ENCODE assay signal across 8 cellular contexts in the genomic region with DNA sequence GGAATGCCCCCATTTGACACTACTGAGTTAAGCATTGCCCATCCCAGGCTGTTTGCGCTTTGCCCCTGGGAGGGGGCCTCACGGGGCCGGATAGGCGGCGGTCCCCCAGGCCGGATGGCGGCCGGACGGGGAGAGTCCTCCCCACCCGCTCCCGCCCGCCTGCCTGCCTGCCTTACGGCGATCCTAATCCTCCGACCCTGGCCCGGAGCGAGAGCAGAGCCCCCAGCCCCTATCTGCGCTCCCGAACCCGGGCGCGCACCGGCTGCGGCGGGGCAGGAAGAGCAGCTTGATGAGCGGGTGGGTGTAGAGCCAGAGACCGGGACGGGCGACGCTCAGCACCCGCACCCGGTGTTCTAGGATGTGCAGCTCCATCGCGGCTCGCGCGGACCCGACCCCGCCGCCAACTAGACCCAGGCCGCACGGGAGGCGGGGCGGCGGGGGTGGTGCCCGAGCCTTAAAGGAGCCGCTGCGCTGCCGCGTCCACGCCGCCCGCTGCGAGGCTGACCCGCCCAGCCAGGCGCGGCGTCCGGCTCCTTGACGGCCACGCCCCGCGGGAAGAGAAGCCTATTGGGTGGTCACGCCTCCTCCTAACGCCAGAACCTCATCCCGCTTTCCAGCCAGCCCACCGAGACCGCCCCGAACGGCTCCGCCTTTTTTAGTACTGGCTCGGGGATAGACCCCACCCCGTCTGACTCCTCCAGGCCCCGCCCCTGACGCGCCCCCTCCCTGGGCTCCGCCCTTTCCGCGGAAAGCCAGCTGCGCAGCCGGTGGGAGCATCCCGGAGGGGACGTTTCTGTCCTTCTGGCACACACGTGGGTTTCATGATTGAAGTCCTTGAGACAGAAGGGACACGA. TPM values are rescaled to one million over a fixed set of nuclear protein-coding genes. Genes with fewer than 3 reads are reported as not detected.
A peak's percentile ranks its signal among the peaks of the same experiment; 100 is the strongest.
DNase-seq lines count a peak whose midpoint lies in the region; ATAC-seq, FAIRE-seq and TF ChIP-seq lines count a peak whose summit lies in the region.

TSS of gene CASTOR1 (minus strand) at position 380 of the 854 bp plus-strand sequence. CDS start at position 372, 8 bp downstream.

- peak within 1 kb of the TSS; percentile 61 for H3K4me3 ChIP-seq in GM08714 (ENCODE audit: low read length)
- peak within 1 kb of the TSS; percentile 64 for H3K4me3 ChIP-seq in SU-DHL-6 (ENCODE audit: insufficient read depth, low read length, poor library complexity, severe bottlenecking)
- peak within 1 kb of the TSS; percentile 73 to 96 (median 84) for H3K4me3 ChIP-seq in pancreas
- peak within 1 kb of the TSS; percentile 76 to 99 for H3K4me3 ChIP-seq in tibial artery

- intact Hi-C loops in Right ventricle myocardium superior (cut with DNase I) = loop anchor here (2.0 kb wide), 1 partner anchor 37 kb away; the partner anchor contains the start of gene TBC1D10A
- intact Hi-C loops in pancreas (cut with DNase I) = loop anchor here in 2 of 3 donors (5.0 kb wide), 2 partner anchors 93 to 98 kb away; partner anchors contain the start of gene RNF215 (in 1 of the 2)
- intact Hi-C loops in tibial artery (cut with DNase I; ENCODE audit: low total_unique reads) = loop anchor here (2.0 kb wide), 2 partner anchors 37 to 67 kb away; partner anchors contain the start of genes CCDC157, SF3A1 and TBC1D10A

- ATAC-seq in HG02610 (IDR thresholded peaks at IDR 0.05; ENCODE audit: unreplicated experiment) = peak; percentile 70
- peak; percentile 89 for ATAC-seq in Right ventricle myocardium superior (ENCODE audit: poor library complexity)
- peak; percentile 86 to 88 (median 86) for ATAC-seq in pancreas

- peaks cover 5% of the 10 kb centered on the region; the same call in 1 of the 2 replicates for H3F3A ChIP-seq in SU-DHL-6 (ENCODE audit: insufficient read depth)

- H3K9ac ChIP-seq in SU-DHL-6 (ENCODE audit: low read length) = peak within 1 kb of the TSS; percentile 49

- WGBS in pancreas, 2 donors = 0% methylated on average over 51 to 85 of the region's 85 CpGs

- no peaks in the 10 kb centered on the region for H3K36me3 ChIP-seq in SU-DHL-6 (ENCODE audit: low read length)
- H3K36me3 ChIP-seq in pancreas = peaks cover 0 to 22% (median 3%) of the 10 kb centered on the region in 3 donors
- peaks cover 28 to 55% (median 53%) of the 10 kb centered on the region in 3 donors for H3K36me3 ChIP-seq in tibial artery

- H3K4me2 ChIP-seq in SU-DHL-6 (ENCODE audit: low read depth, low read length, poor library complexity, severe bottlenecking) = peak within 1 kb of the TSS; percentile 73

- FAIRE-seq in pancreas (lab: Jason Lieb, UNC) = no peak

- H3K79me2 ChIP-seq in SU-DHL-6 (ENCODE audit: insufficient read depth, low read length) = no peaks in the 10 kb centered on the region

- no peaks in the 10 kb centered on the region for H4K20me1 ChIP-seq in SU-DHL-6 (ENCODE audit: low read depth, low read length)

- peaks cover 10 to 23% (median 22%) of the 10 kb centered on the region in 3 donors for H3K4me1 ChIP-seq in pancreas
- peaks cover 17 to 52% (median 31%) of the 10 kb centered on the region in 4 donors for H3K4me1 ChIP-seq in tibial artery

- peak; percentile 95 for DNase-seq in NCI-H1105 treated with DMSO at 0.1 percent for 48 hours (lab: John Stamatoyannopoulos, UW)
- peak; percentile 77 for DNase-seq in activated naive CD8-positive, alpha-beta T cell treated with anti-CD3 and anti-CD28 coated beads, Interleukin-2, amount 50 U/mL, for 16 hours (ENCODE audit: low read depth, low spot score)
- peak; percentile 99 for DNase-seq in Right ventricle myocardium superior
- DNase-seq in pancreas = peak; percentile 95 to 99 (median 98)
- DNase-seq in tibial artery = peak; percentile 99 to 100

- TF ChIP-seq CTCF in SU-DHL-6 (IDR thresholded peaks at IDR 0.05; ENCODE audit: insufficient read depth, low read length, poor library complexity, severe bottlenecking) (no peak), pancreas (IDR thresholded peaks at IDR 0.05) (no peak), tibial artery (IDR thresholded peaks at IDR 0.05) (peak in 1 of 2 experiments; percentile 11)

- no peaks in the 10 kb centered on the region for H3K9me2 ChIP-seq in SU-DHL-6 (replicated peaks; ENCODE audit: insufficient read depth, low read length)

- H3K27ac ChIP-seq in SU-DHL-6 (ENCODE audit: low read depth, low read length) = no peak within 1 kb of the TSS
- peak within 1 kb of the TSS; percentile 68 to 80 (median 76) for H3K27ac ChIP-seq in pancreas
- peak within 1 kb of the TSS; percentile 89 to 99 for H3K27ac ChIP-seq in tibial artery

- no peaks in the 10 kb centered on the region for H3K9me3 ChIP-seq in SU-DHL-6 (ENCODE audit: insufficient read depth, low read length)
- no peaks in the 10 kb centered on the region for H3K9me3 ChIP-seq in pancreas
- H3K9me3 ChIP-seq in tibial artery = no peaks in the 10 kb centered on the region

- H3K27me3 ChIP-seq in SU-DHL-6 (ENCODE audit: low read length) (no peaks in the 10 kb centered on the region), pancreas (no peaks in the 10 kb centered on the region), tibial artery (no peaks in the 10 kb centered on the region)

- peak within 1 kb of the TSS; percentile 84 for H2AFZ ChIP-seq in SU-DHL-6 (ENCODE audit: low read depth, low read length, severe bottlenecking)

RNA-seq across cellular contexts. Expression of gene CASTOR1, which starts in this region (rescaled TPM):
- total RNA-seq in Right ventricle myocardium superior (5.3 TPM), pancreas (1 to 10 TPM; 1.8 to 7.3 (median 3.8) TPM)
- polyA plus RNA-seq in pancreas = 1 to 10 TPM; 7.3 to 8.3 TPM
